Comparison of ENCODE assay signal across 18 cellular contexts in the genomic region with DNA sequence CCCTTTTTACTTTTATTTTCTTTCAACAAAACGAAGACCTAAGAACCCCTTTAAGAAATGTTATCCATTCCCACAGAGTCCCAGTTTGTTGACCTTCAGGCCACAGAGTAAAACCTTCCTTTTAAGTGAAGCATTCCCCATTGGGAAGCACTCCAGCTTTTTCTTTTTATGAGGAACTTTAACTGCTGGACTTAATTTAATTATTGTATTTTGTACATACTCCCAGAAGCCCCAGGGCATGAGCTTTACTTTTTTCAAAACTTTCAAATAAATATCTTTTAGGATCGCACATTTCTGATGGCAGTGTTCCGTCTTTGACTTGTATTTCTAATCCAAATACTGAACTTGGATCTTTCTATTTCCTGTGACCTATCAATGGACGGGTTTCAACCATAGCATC.
DNase-seq lines count a peak whose midpoint lies in the region; ATAC-seq and TF ChIP-seq lines count a peak whose summit lies in the region.
"Had no signal": no experiment of that assay in that cellular context is flagged by ENCODE, and none has a peak within 500 bp of the region (broad histone marks: within the 10 kb centered on the region; RNA-seq: fewer than 3 reads in every experiment).

No MANE protein-coding gene starts in this region.

- H3K27me3 Mint-ChIP-seq in WTC11 (ENCODE audit: low read depth), result no peaks in the 10 kb centered on the region
- peaks cover 9% of the 10 kb centered on the region for H3K27me3 Mint-ChIP-seq in nephron (ENCODE audit: low read depth)
- H3K27me3 Mint-ChIP-seq in osteocyte (ENCODE audit: unreplicated experiment), result no peaks in the 10 kb centered on the region
- peaks cover 42 to 60% (median 53%) of the 10 kb centered on the region in 5 donors for H3K27me3 Mint-ChIP-seq in naive thymus-derived CD4-positive, alpha-beta T cell

- no peaks in the 10 kb centered on the region for H3K9me3 ChIP-seq in naive thymus-derived CD4-positive, alpha-beta T cell (ENCODE audit: control insufficient read depth in 2 of 3, low read length in 3 of 3)
- H3K9me3 ChIP-seq in Karpas-422 (ENCODE audit: low read length), result no peaks in the 10 kb centered on the region
- H3K9me3 ChIP-seq: BE2C, HAP-1 had no signal

- H3K4me3 ChIP-seq in H7 (ENCODE audit: insufficient read depth, low read depth, low read length) (no peak overlapping the region), Karpas-422 (ENCODE audit: low read length) (no peak overlapping the region)
- H3K4me3 ChIP-seq in naive thymus-derived CD4-positive, alpha-beta T cell (ENCODE audit: low read length), result no peak overlapping the region
- H3K4me3 ChIP-seq: HAP-1 had no signal

- H3K9ac ChIP-seq in Karpas-422 (ENCODE audit: low read length), result no peak overlapping the region

- no peaks in the 10 kb centered on the region for H3K79me2 ChIP-seq in Karpas-422 (ENCODE audit: low read length)

- no peak for ATAC-seq in WTC11
- no peak for ATAC-seq in omental fat pad (ENCODE audit: low FRiP score)
- no peak for ATAC-seq in naive thymus-derived CD4-positive, alpha-beta T cell

- peaks cover 61% of the 10 kb centered on the region for H3K4me1 Mint-ChIP-seq in WTC11
- peaks cover 26% of the 10 kb centered on the region for H3K4me1 Mint-ChIP-seq in nephron
- peaks cover 31% of the 10 kb centered on the region for H3K4me1 Mint-ChIP-seq in osteocyte (ENCODE audit: unreplicated experiment)
- peaks cover 0 to 9% (median 0%) of the 10 kb centered on the region in 7 donors for H3K4me1 Mint-ChIP-seq in naive thymus-derived CD4-positive, alpha-beta T cell

- H4K20me1 ChIP-seq in Karpas-422 (ENCODE audit: insufficient read depth, low read depth, low read length), result no peaks in the 10 kb centered on the region

- peak; percentile 2 for DNase-seq in H7
- no peak for DNase-seq in WTC11 (ENCODE audit: low spot score)
- no peak for DNase-seq in osteocyte (ENCODE audit: extremely low spot score, unreplicated experiment)
- DNase-seq in omental fat pad (ENCODE audit: low spot score), result no peak
- DNase-seq in medulla oblongata (ENCODE audit: extremely low spot score), result no peak
- no peak for DNase-seq in naive thymus-derived CD4-positive, alpha-beta T cell
- DNase-seq in Karpas-422, result no peak
- DNase-seq: ACHN; BE2C; C1 segment of cervical spinal cord; CD4-positive, alpha-beta T cell; DMS153; DMS79; GF-D8; GOT3 had no signal

- no peak overlapping the region for H3K4me2 ChIP-seq in Karpas-422 (ENCODE audit: low read depth, low read length, poor library complexity, severe bottlenecking)

- POLR2A ChIA-PET in WTC11 (lab: Charles Lee), result no interaction called here
- POLR2A ChIA-PET in naive thymus-derived CD4-positive, alpha-beta T cell (lab: Charles Lee), result no interaction called here

- no peak overlapping the region for H3K4me3 Mint-ChIP-seq in WTC11
- H3K4me3 Mint-ChIP-seq in nephron, result no peak overlapping the region
- no peak overlapping the region for H3K4me3 Mint-ChIP-seq in osteocyte (ENCODE audit: unreplicated experiment)
- no peak overlapping the region for H3K4me3 Mint-ChIP-seq in naive thymus-derived CD4-positive, alpha-beta T cell
- H3K4me3 Mint-ChIP-seq: CD4-positive, alpha-beta T cell had no signal

- TF ChIP-seq CTCF in WTC11 (IDR thresholded peaks at IDR 0.05), result no peak
- no peak for TF ChIP-seq CTCF in nephron (IDR thresholded peaks at IDR 0.05; ENCODE audit: unreplicated experiment in 3 of 3)
- no peak for TF ChIP-seq CTCF in osteocyte (IDR thresholded peaks at IDR 0.05)
- no peak for TF ChIP-seq CTCF in omental fat pad (IDR thresholded peaks at IDR 0.05)

- CTCF ChIA-PET in WTC11 (lab: Charles Lee), result no interaction called here
- CTCF ChIA-PET in naive thymus-derived CD4-positive, alpha-beta T cell (lab: Charles Lee), result interaction anchor here (0.7 kb wide), 1 partner anchor 36 kb away, joined by 3 read pairs; no protein-coding TSS in a partner anchor

- H2AFZ ChIP-seq in Karpas-422 (ENCODE audit: low read length), result no peak overlapping the region

- H3K9me2 ChIP-seq in Karpas-422 (replicated peaks; ENCODE audit: insufficient read depth, low read length), result no peaks in the 10 kb centered on the region

- H3K27ac Mint-ChIP-seq in WTC11, result peak overlapping the region; percentile 30; the same call in 1 of the 2 replicates
- peak overlapping the region in 2 of 3 experiments; percentile 0 to 3 for H3K27ac Mint-ChIP-seq in nephron
- H3K27ac Mint-ChIP-seq in osteocyte (ENCODE audit: unreplicated experiment), result peak overlapping the region; percentile 62
- H3K27ac Mint-ChIP-seq in naive thymus-derived CD4-positive, alpha-beta T cell, result no peak overlapping the region
- H3K27ac Mint-ChIP-seq: CD4-positive, alpha-beta T cell had no signal

- H3K4me1 ChIP-seq in naive thymus-derived CD4-positive, alpha-beta T cell (ENCODE audit: control insufficient read depth in 2 of 2, insufficient read depth in 2 of 2, low read length in 2 of 2), result no peaks in the 10 kb centered on the region
- peaks cover 65% of the 10 kb centered on the region for H3K4me1 ChIP-seq in Karpas-422 (ENCODE audit: low read length)
- H3K4me1 ChIP-seq: BE2C had no signal

- H3K36me3 Mint-ChIP-seq in WTC11 (no peaks in the 10 kb centered on the region), nephron (ENCODE audit: low read depth) (no peaks in the 10 kb centered on the region), osteocyte (ENCODE audit: unreplicated experiment) (no peaks in the 10 kb centered on the region)
- H3K36me3 Mint-ChIP-seq in naive thymus-derived CD4-positive, alpha-beta T cell, result peaks cover 0 to 4% (median 0%) of the 10 kb centered on the region in 5 donors

- no peak overlapping the region for H3K27ac ChIP-seq in naive thymus-derived CD4-positive, alpha-beta T cell (ENCODE audit: low read depth, low read length)
- H3K27ac ChIP-seq in Karpas-422 (ENCODE audit: low read length), result no peak overlapping the region
- H3K27ac ChIP-seq: HL-60 had no signal

- H3K9me3 Mint-ChIP-seq in WTC11 (no peaks in the 10 kb centered on the region), nephron (no peaks in the 10 kb centered on the region), osteocyte (ENCODE audit: unreplicated experiment) (no peaks in the 10 kb centered on the region)
- peaks cover 0 to 1% (median 0%) of the 10 kb centered on the region in 11 donors for H3K9me3 Mint-ChIP-seq in naive thymus-derived CD4-positive, alpha-beta T cell
- H3K9me3 Mint-ChIP-seq: CD4-positive, alpha-beta T cell had no signal

- intact Hi-C loops in naive thymus-derived CD4-positive, alpha-beta T cell (cut with micrococcal nuclease), result loop anchor here in 1 of 2 donors (5.0 kb wide), 1 partner anchor 640 kb away; no protein-coding TSS in a partner anchor

- no peaks in the 10 kb centered on the region for H3K36me3 ChIP-seq in H7 (replicated peaks; ENCODE audit: control insufficient read depth, insufficient read depth, low read length)
- H3K36me3 ChIP-seq in naive thymus-derived CD4-positive, alpha-beta T cell (ENCODE audit: control insufficient read depth in 2 of 3, insufficient read depth in 3 of 3, low read length in 3 of 3), result no peaks in the 10 kb centered on the region
- H3K36me3 ChIP-seq in Karpas-422 (ENCODE audit: insufficient read depth, low read length), result no peaks in the 10 kb centered on the region
- H3K36me3 ChIP-seq: BE2C, HAP-1 had no signal

- H3K27me3 ChIP-seq in H7 (ENCODE audit: control insufficient read depth, insufficient read depth, low read length) (no peaks in the 10 kb centered on the region; the same call in 1 of the 2 replicates), Karpas-422 (ENCODE audit: low read length) (no peaks in the 10 kb centered on the region)
- H3K27me3 ChIP-seq in naive thymus-derived CD4-positive, alpha-beta T cell (ENCODE audit: control insufficient read depth in 2 of 2, insufficient read depth in 2 of 2, low read length in 2 of 2), result peaks cover 0 to 9% of the 10 kb centered on the region in 2 donors
- H3K27me3 ChIP-seq: BE2C had no signal

TF ChIP-seq in WTC11, 78 proteins besides CTCF, POLR2A, EP300 and RAD21 (continues in another document):
- TF ChIP-seq TP53 (CRISPR knock-in tag; IDR thresholded peaks at IDR 0.05), result no peak
- TF ChIP-seq, protein P1, sequence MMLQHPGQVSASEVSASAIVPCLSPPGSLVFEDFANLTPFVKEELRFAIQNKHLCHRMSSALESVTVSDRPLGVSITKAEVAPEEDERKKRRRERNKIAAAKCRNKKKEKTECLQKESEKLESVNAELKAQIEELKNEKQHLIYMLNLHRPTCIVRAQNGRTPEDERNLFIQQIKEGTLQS (CRISPR knock-in tag; conservative IDR thresholded peaks at IDR 0.05), result no peak
- TF ChIP-seq, protein P2, sequence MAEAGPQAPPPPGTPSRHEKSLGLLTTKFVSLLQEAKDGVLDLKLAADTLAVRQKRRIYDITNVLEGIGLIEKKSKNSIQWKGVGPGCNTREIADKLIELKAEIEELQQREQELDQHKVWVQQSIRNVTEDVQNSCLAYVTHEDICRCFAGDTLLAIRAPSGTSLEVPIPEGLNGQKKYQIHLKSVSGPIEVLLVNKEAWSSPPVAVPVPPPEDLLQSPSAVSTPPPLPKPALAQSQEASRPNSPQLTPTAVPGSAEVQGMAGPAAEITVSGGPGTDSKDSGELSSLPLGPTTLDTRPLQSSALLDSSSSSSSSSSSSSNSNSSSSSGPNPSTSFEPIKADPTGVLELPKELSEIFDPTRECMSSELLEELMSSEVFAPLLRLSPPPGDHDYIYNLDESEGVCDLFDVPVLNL (CRISPR knock-in tag; IDR thresholded peaks at IDR 0.05; ENCODE audit: borderline replicate concordance, low read depth), result no peak
- TF ChIP-seq KAT7 (CRISPR knock-in tag; IDR thresholded peaks at IDR 0.05; ENCODE audit: borderline replicate concordance), result no peak
- TF ChIP-seq, protein P3, sequence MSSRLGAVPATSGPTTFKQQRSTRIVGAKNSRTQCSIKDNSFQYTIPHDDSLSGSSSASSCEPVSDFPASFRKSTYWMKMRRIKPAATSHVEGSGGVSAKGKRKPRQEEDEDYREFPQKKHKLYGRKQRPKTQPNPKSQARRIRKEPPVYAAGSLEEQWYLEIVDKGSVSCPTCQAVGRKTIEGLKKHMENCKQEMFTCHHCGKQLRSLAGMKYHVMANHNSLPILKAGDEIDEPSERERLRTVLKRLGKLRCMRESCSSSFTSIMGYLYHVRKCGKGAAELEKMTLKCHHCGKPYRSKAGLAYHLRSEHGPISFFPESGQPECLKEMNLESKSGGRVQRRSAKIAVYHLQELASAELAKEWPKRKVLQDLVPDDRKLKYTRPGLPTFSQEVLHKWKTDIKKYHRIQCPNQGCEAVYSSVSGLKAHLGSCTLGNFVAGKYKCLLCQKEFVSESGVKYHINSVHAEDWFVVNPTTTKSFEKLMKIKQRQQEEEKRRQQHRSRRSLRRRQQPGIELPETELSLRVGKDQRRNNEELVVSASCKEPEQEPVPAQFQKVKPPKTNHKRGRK (CRISPR knock-in tag; IDR thresholded peaks at IDR 0.05; ENCODE audit: borderline replicate concordance), result no peak

Comparison
In these comparisons a context has a peak if more than half of its experiments do, and no peak if none do; other contexts are left out.
1. H3K27ac Mint-ChIP-seq: peak in WTC11 (single experiment), nephron (2 of 3) and osteocyte (single experiment); none in naive thymus-derived CD4-positive, alpha-beta T cell (0 of 9).